ENCODE assay signal across 39 cellular contexts in genomic region chr21:33114276-33114675, GRCh38. TPM values are rescaled to one million over a fixed set of nuclear protein-coding genes. Genes with fewer than 3 reads are reported as not detected.
DNase-seq lines count a peak whose midpoint lies in the region; ATAC-seq and TF ChIP-seq lines count a peak whose summit lies in the region.
"Had no signal": no experiment of that assay in that cellular context is flagged by ENCODE, and none has a peak within 500 bp of the region (broad histone marks: within the 10 kb centered on the region; RNA-seq: fewer than 3 reads in every experiment).

No MANE protein-coding gene starts in this region.

- H4K20me1 ChIP-seq in OCI-LY7 (ENCODE audit: insufficient read depth, low read length), result no peaks in the 10 kb centered on the region
- H4K20me1 ChIP-seq: BLaER1; BLaER1 treated with 17β-estradiol and CSF1 and Interleukin-3, amounts not matched to agents 10 nM and 100 nM had no signal

- no peak overlapping the region for H3K4me2 ChIP-seq in OCI-LY7 (ENCODE audit: low read length)
- H3K4me2 ChIP-seq: A549 had no signal

- 91 to 97% methylated on average over 3 of the region's 3 CpGs for WGBS in sigmoid colon, 2 donors
- 100% methylated on average over 3 of the region's 3 CpGs for whole genome bisulfite sequencing in prostate gland

- H3K9me3 ChIP-seq in sigmoid colon (no peaks in the 10 kb centered on the region), OCI-LY7 (ENCODE audit: low read length) (no peaks in the 10 kb centered on the region), prostate gland (no peaks in the 10 kb centered on the region)
- H3K9me3 ChIP-seq: A549; BE2C; BLaER1; BLaER1 treated with 17β-estradiol and CSF1 and Interleukin-3, amounts not matched to agents 10 nM and 100 nM; Caco-2 had no signal

- DNase-seq in dorsolateral prefrontal cortex, result no peak
- peak; percentile 60 for DNase-seq in sigmoid colon
- DNase-seq in substantia nigra (lab: John Stamatoyannopoulos, UW), result no peak
- no peak for DNase-seq in OCI-LY7 (ENCODE audit: low spot score)
- DNase-seq in inferior parietal cortex (ENCODE audit: extremely low spot score), result no peak
- DNase-seq in prostate gland (ENCODE audit: low spot score), result no peak
- DNase-seq: 8988T; ACHN; AML-193; BE2C; C1 segment of cervical spinal cord; Caco-2; Calu3; CD4-positive, alpha-beta memory T cell; CD4-positive, alpha-beta T cell; CD4-positive, CD25-positive, alpha-beta regulatory T cell; CD8-positive, alpha-beta memory T cell; CD8-positive, alpha-beta T cell; COR-L47; DMS 273 treated with DMSO at 0.1 percent for 48 hours; DMS153; DMS53; DMS79; DMS79 treated with DMSO at 0.1 percent for 48 hours; DND-41; EL had no signal

- TF ChIP-seq CTCF in dorsolateral prefrontal cortex (IDR thresholded peaks at IDR 0.05 in 54 of 56, conservative IDR thresholded peaks at IDR 0.05 in 2 of 56; ENCODE audit: low read depth in 1 of 56, partially characterized antibody in 56 of 56) (no peak), sigmoid colon (IDR thresholded peaks at IDR 0.05) (no peak), OCI-LY7 (conservative IDR thresholded peaks at IDR 0.05; ENCODE audit: low read length) (no peak), prostate gland (IDR thresholded peaks at IDR 0.05) (no peak)

- POLR2A ChIA-PET in OCI-LY7 (lab: Charles Lee), result no interaction called here

- TF ChIP-seq POLR2A in sigmoid colon (IDR thresholded peaks at IDR 0.05), result no peak
- no peak for TF ChIP-seq POLR2A in prostate gland (IDR thresholded peaks at IDR 0.05)

- H3K36me3 ChIP-seq in sigmoid colon, result no peaks in the 10 kb centered on the region
- H3K36me3 ChIP-seq in OCI-LY7 (ENCODE audit: insufficient read depth, low read length), result no peaks in the 10 kb centered on the region
- no peaks in the 10 kb centered on the region for H3K36me3 ChIP-seq in prostate gland
- H3K36me3 ChIP-seq: BE2C; BLaER1; BLaER1 treated with 17β-estradiol and CSF1 and Interleukin-3, amounts not matched to agents 10 nM and 100 nM had no signal

- TF ChIP-seq EP300 in sigmoid colon (IDR thresholded peaks at IDR 0.05), result no peak

- no TSS peak for BruUV-seq in OCI-LY7 (replicated peaks; lab: Mats Ljungman, UMichigan)

- H3K27ac ChIP-seq in dorsolateral prefrontal cortex, result peak overlapping the region in 36 of 59 donors; percentile 7 to 98 (median 92)
- no peak overlapping the region for H3K27ac ChIP-seq in sigmoid colon
- peak overlapping the region; percentile 94 for H3K27ac ChIP-seq in substantia nigra (ENCODE audit: low read depth, low read length, poor library complexity, severe bottlenecking)
- H3K27ac ChIP-seq in temporal lobe (ENCODE audit: low read depth, low read length), result peak overlapping the region; percentile 90
- no peak overlapping the region for H3K27ac ChIP-seq in OCI-LY7 (ENCODE audit: low read depth, low read length, poor library complexity, severe bottlenecking)
- H3K27ac ChIP-seq in prostate gland, result no peak overlapping the region
- H3K27ac ChIP-seq: 22Rv1; A549; BLaER1; BLaER1 treated with 17β-estradiol and CSF1 and Interleukin-3, amounts not matched to agents 10 nM and 100 nM; C4-2B had no signal

- intact Hi-C loops in dorsolateral prefrontal cortex (cut with DNase I) (no loop called here), sigmoid colon (cut with DNase I) (no loop called here), OCI-LY7 (cut with micrococcal nuclease; ENCODE audit: unreplicated experiment) (no loop called here), prostate gland (cut with DNase I) (no loop called here)

- no peaks in the 10 kb centered on the region for H3K79me2 ChIP-seq in OCI-LY7 (ENCODE audit: insufficient read depth, low read depth, low read length)

- no peak overlapping the region for H3K4me3 ChIP-seq in dorsolateral prefrontal cortex
- H3K4me3 ChIP-seq in sigmoid colon, result no peak overlapping the region
- no peak overlapping the region for H3K4me3 ChIP-seq in OCI-LY7 (ENCODE audit: low read depth, low read length, poor library complexity, severe bottlenecking)
- no peak overlapping the region for H3K4me3 ChIP-seq in prostate gland
- H3K4me3 ChIP-seq: A549; BLaER1; BLaER1 treated with 17β-estradiol and CSF1 and Interleukin-3, amounts not matched to agents 10 nM and 100 nM had no signal

- H3K9me2 ChIP-seq in OCI-LY7 (ENCODE audit: insufficient read depth, low read length), result no peaks in the 10 kb centered on the region

- H2AFZ ChIP-seq in OCI-LY7 (ENCODE audit: low read length), result no peak overlapping the region

- H3K4me1 ChIP-seq in sigmoid colon (peaks cover 0 to 8% (median 7%) of the 10 kb centered on the region in 4 donors), OCI-LY7 (ENCODE audit: insufficient read depth, low read length, poor library complexity, severe bottlenecking) (no peaks in the 10 kb centered on the region), prostate gland (replicated peaks) (no peaks in the 10 kb centered on the region)
- H3K4me1 ChIP-seq: A549, BE2C, Caco-2 had no signal

- CTCF ChIA-PET in OCI-LY7 (lab: Charles Lee; ENCODE audit: unreplicated experiment), result no interaction called here

- H3K27me3 ChIP-seq in dorsolateral prefrontal cortex (peaks cover 0 to 41% (median 17%) of the 10 kb centered on the region in 45 donors), sigmoid colon (peaks cover 17 to 77% (median 30%) of the 10 kb centered on the region in 3 donors), prostate gland (replicated peaks; ENCODE audit: insufficient read depth) (peaks cover 8% of the 10 kb centered on the region)
- H3K27me3 ChIP-seq: BLaER1 had no signal

- ATAC-seq in GM18511 (IDR thresholded peaks at IDR 0.05; ENCODE audit: unreplicated experiment), result no peak
- ATAC-seq: A549; CD8-positive, alpha-beta T cell had no signal

RNA-seq across cellular contexts. Expression of gene OLIG1, which starts 44.3 kb away (rescaled TPM):
- total RNA-seq in dorsolateral prefrontal cortex, result 100 to 1,000 TPM in 77 of 120 experiments, 10 to 100 TPM in 43; 30.7 to 365 (median 119) TPM
- not detected for total RNA-seq in sigmoid colon
- polyA plus RNA-seq in sigmoid colon, result not detected
- 19.4 TPM for total RNA-seq in temporal lobe
- total RNA-seq in OCI-LY7 (2014; rRNA removed; shearing (Covaris generic)), result not detected in 2 replicates
- not detected in 2 replicates for total RNA-seq in OCI-LY7 (2022)
- 10 to 100 TPM in 1 of 2 donors, not detected in 1; 10.8 TPM for total RNA-seq in prostate gland
- total RNA-seq: A172; A673; B cell; Caco-2; Calu3; CD4-positive, alpha-beta memory T cell; CD4-positive, alpha-beta T cell; CD4-positive, CD25-positive, alpha-beta regulatory T cell; CD8-positive, alpha-beta memory T cell; CD8-positive, alpha-beta T cell; Daoy had no signal
- polyA plus RNA-seq: A549; AG04450; BJ; CD4-positive, alpha-beta memory T cell; CD4-positive, CD25-positive, alpha-beta regulatory T cell; CD8-positive, alpha-beta memory T cell had no signal

Comparison
In these comparisons a context has a peak if more than half of its experiments do, and no peak if none do; other contexts are left out.
1. H3K27ac ChIP-seq: peak in dorsolateral prefrontal cortex (36 of 59), substantia nigra (single experiment) and temporal lobe (single experiment); none in sigmoid colon (0 of 4), OCI-LY7 (single experiment) and prostate gland (0 of 2).